Comparison of ENCODE assay signal across 1 cellular context in the genomic region with DNA sequence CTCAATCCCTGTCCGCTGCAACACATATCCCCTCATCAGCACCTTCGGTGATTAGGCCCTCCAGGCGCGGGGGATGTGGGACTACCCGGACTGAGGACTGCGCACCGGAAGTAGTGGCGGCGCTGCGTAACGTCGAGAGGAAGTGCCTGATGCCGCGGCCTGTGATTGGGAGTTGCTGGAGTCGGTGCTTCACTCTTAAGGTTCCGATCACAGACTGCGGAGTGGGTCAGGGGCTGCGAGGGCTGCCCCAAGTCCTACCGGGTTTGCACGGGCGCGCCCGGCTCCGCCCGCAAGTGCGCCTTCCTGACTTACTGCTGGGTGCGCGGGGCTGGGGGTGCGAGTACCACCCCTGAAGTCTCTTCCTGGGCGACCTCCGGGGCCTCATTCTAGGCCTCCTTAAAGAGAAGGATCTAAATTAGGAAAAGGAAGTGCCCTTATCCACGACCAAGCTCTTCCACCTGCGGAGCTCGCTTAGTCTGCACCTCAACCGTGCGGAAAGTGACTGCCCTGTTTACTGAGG.
TF ChIP-seq lines count a peak whose summit lies in the region.

ALKBH3 (plus strand) TSS at position 192 of the 520 bp plus-strand sequence. CDS start 1,822 bp downstream, outside the sequence.

TF ChIP-seq in HepG2, 621 proteins besides CTCF, POLR2A, EP300 and RAD21 (continued from another document and continues in another):
- peak; percentile 98 for TF ChIP-seq ZBTB40 (IDR thresholded peaks at IDR 0.05)
- TF ChIP-seq ZBTB40 (CRISPR knock-in tag; IDR thresholded peaks at IDR 0.05) = peak; percentile 90
- TF ChIP-seq HOMEZ (CRISPR knock-in tag; IDR thresholded peaks at IDR 0.05; ENCODE audit: low read depth) = peak; percentile 70; the same call in 1 of the 2 replicates
- TF ChIP-seq RCOR2 (CRISPR knock-in tag; IDR thresholded peaks at IDR 0.05) = no peak
- no peak for TF ChIP-seq CHCHD3 (CRISPR knock-in tag; IDR thresholded peaks at IDR 0.05)
- no peak for TF ChIP-seq NBN (conservative IDR thresholded peaks at IDR 0.05)
- TF ChIP-seq HNF4A (CRISPR knock-in tag; IDR thresholded peaks at IDR 0.05) = no peak
- TF ChIP-seq TCF7L2 (IDR thresholded peaks at IDR 0.05; ENCODE audit: low read depth, low read length) = no peak
- peak; percentile 77 for TF ChIP-seq PHF21A (CRISPR knock-in tag; IDR thresholded peaks at IDR 0.05)
- peak; percentile 85 for TF ChIP-seq PITX1 (CRISPR knock-in tag; IDR thresholded peaks at IDR 0.05)
- peak; percentile 65 for TF ChIP-seq HHEX (CRISPR knock-in tag; IDR thresholded peaks at IDR 0.05)
- TF ChIP-seq, protein P1, sequence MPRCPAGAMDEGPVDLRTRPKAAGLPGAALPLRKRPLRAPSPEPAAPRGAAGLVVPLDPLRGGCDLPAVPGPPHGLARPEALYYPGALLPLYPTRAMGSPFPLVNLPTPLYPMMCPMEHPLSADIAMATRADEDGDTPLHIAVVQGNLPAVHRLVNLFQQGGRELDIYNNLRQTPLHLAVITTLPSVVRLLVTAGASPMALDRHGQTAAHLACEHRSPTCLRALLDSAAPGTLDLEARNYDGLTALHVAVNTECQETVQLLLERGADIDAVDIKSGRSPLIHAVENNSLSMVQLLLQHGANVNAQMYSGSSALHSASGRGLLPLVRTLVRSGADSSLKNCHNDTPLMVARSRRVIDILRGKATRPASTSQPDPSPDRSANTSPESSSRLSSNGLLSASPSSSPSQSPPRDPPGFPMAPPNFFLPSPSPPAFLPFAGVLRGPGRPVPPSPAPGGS (CRISPR knock-in tag; IDR thresholded peaks at IDR 0.05) = no peak; the same call in 1 of the 2 replicates
- TF ChIP-seq NPAS2 (CRISPR knock-in tag; IDR thresholded peaks at IDR 0.05; ENCODE audit: borderline replicate concordance) = no peak
- TF ChIP-seq, protein P2, sequence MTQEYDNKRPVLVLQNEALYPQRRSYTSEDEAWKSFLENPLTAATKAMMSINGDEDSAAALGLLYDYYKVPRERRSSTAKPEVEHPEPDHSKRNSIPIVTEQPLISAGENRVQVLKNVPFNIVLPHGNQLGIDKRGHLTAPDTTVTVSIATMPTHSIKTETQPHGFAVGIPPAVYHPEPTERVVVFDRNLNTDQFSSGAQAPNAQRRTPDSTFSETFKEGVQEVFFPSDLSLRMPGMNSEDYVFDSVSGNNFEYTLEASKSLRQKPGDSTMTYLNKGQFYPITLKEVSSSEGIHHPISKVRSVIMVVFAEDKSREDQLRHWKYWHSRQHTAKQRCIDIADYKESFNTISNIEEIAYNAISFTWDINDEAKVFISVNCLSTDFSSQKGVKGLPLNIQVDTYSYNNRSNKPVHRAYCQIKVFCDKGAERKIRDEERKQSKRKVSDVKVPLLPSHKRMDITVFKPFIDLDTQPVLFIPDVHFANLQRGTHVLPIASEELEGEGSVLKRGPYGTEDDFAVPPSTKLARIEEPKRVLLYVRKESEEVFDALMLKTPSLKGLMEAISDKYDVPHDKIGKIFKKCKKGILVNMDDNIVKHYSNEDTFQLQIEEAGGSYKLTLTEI (CRISPR knock-in tag; conservative IDR thresholded peaks at IDR 0.05) = no peak
- TF ChIP-seq HIVEP1 (CRISPR knock-in tag; IDR thresholded peaks at IDR 0.05) = peak; percentile 33; the same call in 1 of the 2 replicates
- no peak for TF ChIP-seq RELA (CRISPR knock-in tag; IDR thresholded peaks at IDR 0.05)
- no peak for TF ChIP-seq TRIM24 (CRISPR knock-in tag; IDR thresholded peaks at IDR 0.05)
- no peak for TF ChIP-seq ETV6 (CRISPR knock-in tag; conservative IDR thresholded peaks at IDR 0.05)
- no peak for TF ChIP-seq SOX13 (IDR thresholded peaks at IDR 0.05)
- TF ChIP-seq SOX13 (CRISPR knock-in tag; conservative IDR thresholded peaks at IDR 0.05 in 1 of 2, IDR thresholded peaks at IDR 0.05 in 1 of 2) = no peak; a peak in 1 of 4 replicates
- TF ChIP-seq, protein P3, sequence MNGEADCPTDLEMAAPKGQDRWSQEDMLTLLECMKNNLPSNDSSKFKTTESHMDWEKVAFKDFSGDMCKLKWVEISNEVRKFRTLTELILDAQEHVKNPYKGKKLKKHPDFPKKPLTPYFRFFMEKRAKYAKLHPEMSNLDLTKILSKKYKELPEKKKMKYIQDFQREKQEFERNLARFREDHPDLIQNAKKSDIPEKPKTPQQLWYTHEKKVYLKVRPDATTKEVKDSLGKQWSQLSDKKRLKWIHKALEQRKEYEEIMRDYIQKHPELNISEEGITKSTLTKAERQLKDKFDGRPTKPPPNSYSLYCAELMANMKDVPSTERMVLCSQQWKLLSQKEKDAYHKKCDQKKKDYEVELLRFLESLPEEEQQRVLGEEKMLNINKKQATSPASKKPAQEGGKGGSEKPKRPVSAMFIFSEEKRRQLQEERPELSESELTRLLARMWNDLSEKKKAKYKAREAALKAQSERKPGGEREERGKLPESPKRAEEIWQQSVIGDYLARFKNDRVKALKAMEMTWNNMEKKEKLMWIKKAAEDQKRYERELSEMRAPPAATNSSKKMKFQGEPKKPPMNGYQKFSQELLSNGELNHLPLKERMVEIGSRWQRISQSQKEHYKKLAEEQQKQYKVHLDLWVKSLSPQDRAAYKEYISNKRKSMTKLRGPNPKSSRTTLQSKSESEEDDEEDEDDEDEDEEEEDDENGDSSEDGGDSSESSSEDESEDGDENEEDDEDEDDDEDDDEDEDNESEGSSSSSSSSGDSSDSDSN (CRISPR knock-in tag; IDR thresholded peaks at IDR 0.05) = peak; percentile 79
- no peak for TF ChIP-seq RNF219 (CRISPR knock-in tag; IDR thresholded peaks at IDR 0.05)
- TF ChIP-seq, protein P4, sequence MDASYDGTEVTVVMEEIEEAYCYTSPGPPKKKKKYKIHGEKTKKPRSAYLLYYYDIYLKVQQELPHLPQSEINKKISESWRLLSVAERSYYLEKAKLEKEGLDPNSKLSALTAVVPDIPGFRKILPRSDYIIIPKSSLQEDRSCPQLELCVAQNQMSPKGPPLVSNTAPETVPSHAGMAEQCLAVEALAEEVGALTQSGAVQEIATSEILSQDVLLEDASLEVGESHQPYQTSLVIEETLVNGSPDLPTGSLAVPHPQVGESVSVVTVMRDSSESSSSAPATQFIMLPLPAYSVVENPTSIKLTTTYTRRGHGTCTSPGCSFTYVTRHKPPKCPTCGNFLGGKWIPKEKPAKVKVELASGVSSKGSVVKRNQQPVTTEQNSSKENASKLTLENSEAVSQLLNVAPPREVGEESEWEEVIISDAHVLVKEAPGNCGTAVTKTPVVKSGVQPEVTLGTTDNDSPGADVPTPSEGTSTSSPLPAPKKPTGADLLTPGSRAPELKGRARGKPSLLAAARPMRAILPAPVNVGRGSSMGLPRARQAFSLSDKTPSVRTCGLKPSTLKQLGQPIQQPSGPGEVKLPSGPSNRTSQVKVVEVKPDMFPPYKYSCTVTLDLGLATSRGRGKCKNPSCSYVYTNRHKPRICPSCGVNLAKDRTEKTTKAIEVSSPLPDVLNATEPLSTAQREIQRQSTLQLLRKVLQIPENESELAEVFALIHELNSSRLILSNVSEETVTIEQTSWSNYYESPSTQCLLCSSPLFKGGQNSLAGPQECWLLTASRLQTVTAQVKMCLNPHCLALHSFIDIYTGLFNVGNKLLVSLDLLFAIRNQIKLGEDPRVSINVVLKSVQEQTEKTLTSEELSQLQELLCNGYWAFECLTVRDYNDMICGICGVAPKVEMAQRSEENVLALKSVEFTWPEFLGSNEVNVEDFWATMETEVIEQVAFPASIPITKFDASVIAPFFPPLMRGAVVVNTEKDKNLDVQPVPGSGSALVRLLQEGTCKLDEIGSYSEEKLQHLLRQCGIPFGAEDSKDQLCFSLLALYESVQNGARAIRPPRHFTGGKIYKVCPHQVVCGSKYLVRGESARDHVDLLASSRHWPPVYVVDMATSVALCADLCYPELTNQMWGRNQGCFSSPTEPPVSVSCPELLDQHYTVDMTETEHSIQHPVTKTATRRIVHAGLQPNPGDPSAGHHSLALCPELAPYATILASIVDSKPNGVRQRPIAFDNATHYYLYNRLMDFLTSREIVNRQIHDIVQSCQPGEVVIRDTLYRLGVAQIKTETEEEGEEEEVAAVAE (CRISPR knock-in tag; IDR thresholded peaks at IDR 0.05; ENCODE audit: borderline replicate concordance) = peak; percentile 69
- TF ChIP-seq NCOA5 (CRISPR knock-in tag; IDR thresholded peaks at IDR 0.05) = no peak
- TF ChIP-seq, protein P5, sequence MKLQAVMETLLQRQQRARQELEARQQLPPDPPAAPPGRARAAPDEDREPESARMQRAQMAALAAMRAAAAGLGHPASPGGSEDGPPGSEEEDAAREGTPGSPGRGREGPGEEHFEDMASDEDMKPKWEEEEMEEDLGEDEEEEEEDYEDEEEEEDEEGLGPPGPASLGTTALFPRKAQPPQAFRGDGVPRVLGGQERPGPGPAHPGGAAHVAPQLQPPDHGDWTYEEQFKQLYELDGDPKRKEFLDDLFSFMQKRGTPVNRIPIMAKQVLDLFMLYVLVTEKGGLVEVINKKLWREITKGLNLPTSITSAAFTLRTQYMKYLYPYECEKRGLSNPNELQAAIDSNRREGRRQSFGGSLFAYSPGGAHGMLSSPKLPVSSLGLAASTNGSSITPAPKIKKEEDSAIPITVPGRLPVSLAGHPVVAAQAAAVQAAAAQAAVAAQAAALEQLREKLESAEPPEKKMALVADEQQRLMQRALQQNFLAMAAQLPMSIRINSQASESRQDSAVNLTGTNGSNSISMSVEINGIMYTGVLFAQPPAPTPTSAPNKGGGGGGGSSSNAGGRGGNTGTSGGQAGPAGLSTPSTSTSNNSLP (IDR thresholded peaks at IDR 0.05; ENCODE audit: low read depth, low read length) = no peak
